Comparison of ENCODE assay signal across 16 cellular contexts in the genomic region with DNA sequence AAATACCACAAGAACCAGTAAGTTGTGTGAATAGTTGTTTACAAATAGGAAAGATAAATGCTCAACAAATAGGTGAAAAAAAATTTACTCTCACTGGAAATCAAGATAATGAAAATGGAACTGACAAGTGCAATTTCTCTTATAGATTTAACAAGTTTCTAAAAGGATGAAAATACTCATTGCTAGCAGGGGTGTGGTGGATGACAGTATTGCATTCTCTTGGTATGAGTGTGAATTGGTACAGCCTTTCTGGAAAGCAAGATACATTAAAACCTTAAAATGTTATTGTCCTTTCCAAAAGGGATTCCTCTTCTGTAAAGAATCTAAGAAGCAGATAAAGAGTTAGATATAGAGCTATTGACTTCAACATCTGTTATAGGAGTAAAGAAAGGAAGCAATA.
DNase-seq lines count a peak whose midpoint lies in the region; ATAC-seq, FAIRE-seq and TF ChIP-seq lines count a peak whose summit lies in the region.
"Had no signal": no experiment of that assay in that cellular context is flagged by ENCODE, and none has a peak within 500 bp of the region (broad histone marks: within the 10 kb centered on the region; RNA-seq: fewer than 3 reads in every experiment).

No MANE protein-coding gene starts in this region.

- H3K27me3 Mint-ChIP-seq in natural killer cell treated with Interleukin-12 subunit alpha and Interleukin-12 subunit beta and Interleukin-15 and Interleukin-18, amount 100 ng/mL, for 72 hours = peaks cover 0 to 17% of the 10 kb centered on the region in 2 donors
- H3K27me3 Mint-ChIP-seq in natural killer cell (ENCODE audit: low read depth in 2 of 2) (peaks cover 5 to 21% of the 10 kb centered on the region in 2 donors), astrocyte (ENCODE audit: low read depth, unreplicated experiment) (no peaks in the 10 kb centered on the region)

- no peaks in the 10 kb centered on the region for H3K27me3 ChIP-seq in GM23248 (replicated peaks; ENCODE audit: insufficient read depth)
- H3K27me3 ChIP-seq in astrocyte (ENCODE audit: insufficient read depth, low read length) = no peaks in the 10 kb centered on the region
- no peaks in the 10 kb centered on the region for H3K27me3 ChIP-seq in transverse colon

- H3K4me3 Mint-ChIP-seq in natural killer cell treated with Interleukin-12 subunit alpha and Interleukin-12 subunit beta and Interleukin-15 and Interleukin-18, amount 100 ng/mL, for 72 hours = peak overlapping the region; percentile 30
- no peak overlapping the region for H3K4me3 Mint-ChIP-seq in natural killer cell
- H3K4me3 Mint-ChIP-seq in astrocyte (ENCODE audit: unreplicated experiment) = no peak overlapping the region
- H3K4me3 Mint-ChIP-seq: B cell; CD4-positive, alpha-beta T cell had no signal

- peaks cover 6% of the 10 kb centered on the region for H3K9me3 Mint-ChIP-seq in natural killer cell treated with Interleukin-12 subunit alpha and Interleukin-12 subunit beta and Interleukin-15 and Interleukin-18, amount 100 ng/mL, for 72 hours
- H3K9me3 Mint-ChIP-seq in natural killer cell (no peaks in the 10 kb centered on the region), astrocyte (ENCODE audit: unreplicated experiment) (peaks cover 2% of the 10 kb centered on the region)
- H3K9me3 Mint-ChIP-seq: CD4-positive, alpha-beta T cell had no signal

- H2AFZ ChIP-seq in GM23248 (no peak overlapping the region), astrocyte (ENCODE audit: low read depth, low read length) (no peak overlapping the region)

- in situ Hi-C loops in GM23248 (cut with MboI) = loop anchor here (25.0 kb wide), 1 partner anchor 1456 kb away; no protein-coding TSS in a partner anchor
- in situ Hi-C loops in transverse colon (cut with MboI; ENCODE audit: low pct_ligation_motif_present in 1 of 4, low pct_unique_long_range_greater_than_20kb in 1 of 4, low sequenced_read_pairs in 3 of 4) = no loop called here

- H3K36me3 Mint-ChIP-seq in natural killer cell treated with Interleukin-12 subunit alpha and Interleukin-12 subunit beta and Interleukin-15 and Interleukin-18, amount 100 ng/mL, for 72 hours = peaks cover 20% of the 10 kb centered on the region
- no peaks in the 10 kb centered on the region for H3K36me3 Mint-ChIP-seq in natural killer cell
- no peaks in the 10 kb centered on the region for H3K36me3 Mint-ChIP-seq in astrocyte (ENCODE audit: low read depth, unreplicated experiment)

- peaks cover 7% of the 10 kb centered on the region; the same call in 1 of the 2 replicates for H3K4me1 ChIP-seq in GM23248 (ENCODE audit: insufficient read depth)
- H3K4me1 ChIP-seq in astrocyte (ENCODE audit: insufficient read depth, low read length) = no peaks in the 10 kb centered on the region
- H3K4me1 ChIP-seq in transverse colon = no peaks in the 10 kb centered on the region

- no peak for TF ChIP-seq CTCF in natural killer cell (IDR thresholded peaks at IDR 0.05)
- TF ChIP-seq CTCF in astrocyte (IDR thresholded peaks at IDR 0.05; ENCODE audit: insufficient read depth, low read depth, low read length) = no peak
- TF ChIP-seq CTCF in transverse colon (IDR thresholded peaks at IDR 0.05) = no peak

- no peak overlapping the region for H3K9ac ChIP-seq in GM23248
- H3K9ac ChIP-seq in astrocyte (ENCODE audit: low read length) = no peak overlapping the region

- no peak overlapping the region for H3K27ac ChIP-seq in GM23248
- no peak overlapping the region for H3K27ac ChIP-seq in astrocyte (ENCODE audit: low read depth, low read length)
- H3K27ac ChIP-seq in transverse colon = no peak overlapping the region

- H3K4me3 ChIP-seq in GM23248 (no peak overlapping the region), astrocyte (ENCODE audit: insufficient read depth, low read depth, low read length) (no peak overlapping the region), transverse colon (no peak overlapping the region)

- H3K79me2 ChIP-seq in GM23248 (ENCODE audit: insufficient read depth) (no peaks in the 10 kb centered on the region), astrocyte (ENCODE audit: insufficient read depth, low read length) (no peaks in the 10 kb centered on the region)

- H3K4me2 ChIP-seq in GM23248 (ENCODE audit: unreplicated experiment) (no peak overlapping the region), astrocyte (ENCODE audit: low read length) (no peak overlapping the region)

- H4K20me1 ChIP-seq in GM23248 (ENCODE audit: insufficient read depth) (no peaks in the 10 kb centered on the region), astrocyte (ENCODE audit: insufficient read depth, low read length) (no peaks in the 10 kb centered on the region)

- DNase-seq in natural killer cell treated with Interleukin-12 subunit alpha and Interleukin-12 subunit beta and Interleukin-15 and Interleukin-18, amount 100 ng/mL, for 72 hours (ENCODE audit: low spot score) = no peak
- DNase-seq in natural killer cell = no peak
- peak; percentile 47 for DNase-seq in GM23248
- no peak for DNase-seq in astrocyte (ENCODE audit: low read depth)
- no peak for DNase-seq in transverse colon
- DNase-seq in NCI-H1436 treated with DMSO at 0.1 percent for 48 hours (lab: John Stamatoyannopoulos, UW) = no peak
- DNase-seq: ACHN; Calu3; CD4-positive, alpha-beta T cell; HCEC 1CT; KG1; NCI-H1048; NCI-H2227 treated with DMSO at 0.1 percent for 48 hours had no signal

- no peak for TF ChIP-seq POLR2A in transverse colon (IDR thresholded peaks at IDR 0.05)

- no peak for TF ChIP-seq EP300 in transverse colon (IDR thresholded peaks at IDR 0.05; ENCODE audit: low read depth)

- ATAC-seq in natural killer cell treated with Interleukin-12 subunit alpha and Interleukin-12 subunit beta and Interleukin-15 and Interleukin-18, amount 100 ng/mL, for 72 hours = peak in 1 of 2 donors; percentile 57
- ATAC-seq in natural killer cell (no peak), GM21367 (IDR thresholded peaks at IDR 0.05; ENCODE audit: unreplicated experiment) (no peak)

- peaks cover 15 to 23% of the 10 kb centered on the region in 2 donors for H3K4me1 Mint-ChIP-seq in natural killer cell treated with Interleukin-12 subunit alpha and Interleukin-12 subunit beta and Interleukin-15 and Interleukin-18, amount 100 ng/mL, for 72 hours (ENCODE audit: low read depth in 2 of 2)
- H3K4me1 Mint-ChIP-seq in natural killer cell (no peaks in the 10 kb centered on the region), astrocyte (ENCODE audit: low read depth, unreplicated experiment) (peaks cover 7% of the 10 kb centered on the region)
- H3K4me1 Mint-ChIP-seq: B cell had no signal

- intact Hi-C loops in natural killer cell (cut with micrococcal nuclease) = no loop called here
- intact Hi-C loops in transverse colon (cut with DNase I; ENCODE audit: low total_unique reads) = no loop called here

- peak overlapping the region; percentile 21 to 28 for H3K27ac Mint-ChIP-seq in natural killer cell treated with Interleukin-12 subunit alpha and Interleukin-12 subunit beta and Interleukin-15 and Interleukin-18, amount 100 ng/mL, for 72 hours
- H3K27ac Mint-ChIP-seq in natural killer cell = no peak overlapping the region
- no peak overlapping the region for H3K27ac Mint-ChIP-seq in astrocyte (ENCODE audit: unreplicated experiment)
- H3K27ac Mint-ChIP-seq: B cell; CD4-positive, alpha-beta T cell had no signal

- H3K9me3 ChIP-seq in GM23248 (ENCODE audit: low read depth) = no peaks in the 10 kb centered on the region
- H3K9me3 ChIP-seq in astrocyte (ENCODE audit: insufficient read depth, low read depth, low read length) = no peaks in the 10 kb centered on the region
- no peaks in the 10 kb centered on the region for H3K9me3 ChIP-seq in transverse colon

- H3K36me3 ChIP-seq in GM23248 (ENCODE audit: low read depth) (no peaks in the 10 kb centered on the region), astrocyte (ENCODE audit: insufficient read depth, low read length) (no peaks in the 10 kb centered on the region), transverse colon (no peaks in the 10 kb centered on the region)

- H3K9me2 ChIP-seq in GM23248 (ENCODE audit: insufficient read depth) = no peaks in the 10 kb centered on the region

- FAIRE-seq in astrocyte (lab: Jason Lieb, UNC) = peak; percentile 98
- FAIRE-seq: GM12892 had no signal

- 0 out of 2 replicates have a peak, but pooled peaks cover 8% of the 10 kb centered on the region for H3F3A ChIP-seq in GM23248 (ENCODE audit: insufficient read depth)

Comparison
In these comparisons a context has a peak if more than half of its experiments do, and no peak if none do; other contexts are left out.
1. H3K27ac Mint-ChIP-seq: peak in natural killer cell treated with Interleukin-12 subunit alpha and Interleukin-12 subunit beta and Interleukin-15 and Interleukin-18, amount 100 ng/mL, for 72 hours (2 of 2); none in natural killer cell (0 of 2) and astrocyte (single experiment).